In the genomic region with DNA sequence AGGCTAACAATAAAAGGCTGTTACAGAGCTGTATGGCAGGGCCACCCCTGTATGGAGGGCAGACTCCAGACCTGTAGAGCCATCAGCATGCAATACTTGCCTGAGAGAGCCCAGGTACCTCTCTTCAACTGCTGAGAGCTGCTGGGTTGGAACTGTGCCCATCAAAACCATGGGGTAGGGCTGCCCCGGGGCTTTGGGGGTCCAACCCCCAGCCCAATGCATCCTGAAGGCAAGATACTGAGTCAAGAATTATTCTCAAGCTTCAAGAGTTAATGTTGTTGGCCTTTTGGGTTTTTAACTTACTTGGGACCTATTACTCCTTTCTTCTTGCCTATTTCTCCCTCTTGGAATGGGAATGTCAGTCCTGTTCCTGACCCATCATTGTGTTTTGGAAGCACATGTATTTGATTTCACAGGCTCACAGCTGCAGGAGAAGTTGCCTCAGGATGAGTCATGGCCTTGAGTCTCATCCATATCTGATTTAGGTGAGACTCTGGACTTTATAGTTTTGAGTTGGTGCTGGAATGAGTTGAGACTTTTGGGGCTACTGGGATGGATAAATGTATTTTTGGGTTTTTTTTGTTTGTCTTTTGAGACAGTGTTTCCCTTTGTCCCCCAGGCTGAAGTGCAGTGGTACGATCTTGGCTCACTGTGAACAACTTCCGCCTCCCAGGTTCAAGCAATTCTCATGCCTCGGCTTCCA, we compare ENCODE assay signal across 18 cellular contexts. TPM values are rescaled to one million over a fixed set of nuclear protein-coding genes. Genes with fewer than 3 reads are reported as not detected.
DNase-seq lines count a peak whose midpoint lies in the region; ATAC-seq and TF ChIP-seq lines count a peak whose summit lies in the region.
"Had no signal": no experiment of that assay in that cellular context is flagged by ENCODE, and none has a peak within 500 bp of the region (broad histone marks: within the 10 kb centered on the region; RNA-seq: fewer than 3 reads in every experiment).

No MANE protein-coding gene starts in this region.

- H3K9ac ChIP-seq in mammary epithelial cell (ENCODE audit: insufficient read depth, low read length), result no peak overlapping the region

- 89% methylated on average over 4 of the region's 4 CpGs for WGBS in mammary epithelial cell (ENCODE audit: low coverage, missing lambda C conversion rate)

- CTCF ChIA-PET in mammary epithelial cell (lab: Charles Lee; ENCODE audit: low non-redundant PET), result no interaction called here
- CTCF ChIA-PET in activated naive CD4-positive, alpha-beta T cell treated with anti-CD3 and anti-CD28 coated beads, Interleukin-2, amount 10 ng/mL, durations not matched to agents 7 days and 5 days (lab: Charles Lee), result no interaction called here

- no peak overlapping the region for H2AFZ ChIP-seq in mammary epithelial cell (ENCODE audit: low read depth, low read length)

- H3K27me3 ChIP-seq in mammary epithelial cell (ENCODE audit: insufficient read depth, low read length), result no peaks in the 10 kb centered on the region

- H3K4me3 ChIP-seq in mammary epithelial cell (replicated peaks in 1 of 3; ENCODE audit: insufficient read depth in 1 of 3, low read depth in 2 of 3, low read length in 3 of 3), result no peak overlapping the region
- H3K4me3 ChIP-seq: left ventricle myocardium inferior had no signal

- no peak overlapping the region for H3K27ac Mint-ChIP-seq in activated naive CD4-positive, alpha-beta T cell treated with anti-CD3 and anti-CD28 coated beads, Interleukin-2, amount 10 ng/mL, durations not matched to agents 7 days and 5 days
- H3K27ac Mint-ChIP-seq: activated naive CD8-positive, alpha-beta T cell treated with anti-CD3 and anti-CD28 coated beads for 36 hours; naive B cell; progenitor cell of endocrine pancreas; T-helper 17 cell had no signal

- no peaks in the 10 kb centered on the region for H3K9me3 Mint-ChIP-seq in activated naive CD4-positive, alpha-beta T cell treated with anti-CD3 and anti-CD28 coated beads, Interleukin-2, amount 10 ng/mL, durations not matched to agents 7 days and 5 days
- H3K9me3 Mint-ChIP-seq: activated naive CD8-positive, alpha-beta T cell treated with anti-CD3 and anti-CD28 coated beads for 36 hours; naive B cell had no signal

- no peak overlapping the region for H3K4me3 Mint-ChIP-seq in activated naive CD4-positive, alpha-beta T cell treated with anti-CD3 and anti-CD28 coated beads, Interleukin-2, amount 10 ng/mL, durations not matched to agents 7 days and 5 days
- H3K4me3 Mint-ChIP-seq: activated naive CD8-positive, alpha-beta T cell treated with anti-CD3 and anti-CD28 coated beads for 36 hours; naive B cell; T-helper 17 cell had no signal

- peaks cover 5% of the 10 kb centered on the region for H3K4me1 ChIP-seq in mammary epithelial cell (ENCODE audit: insufficient read depth, low read length)

- BruUV-seq in mammary epithelial cell (replicated peaks; lab: Mats Ljungman, UMichigan), result no TSS peak

- no peak overlapping the region for H3K27ac ChIP-seq in mammary epithelial cell (ENCODE audit: insufficient read depth, low read depth, low read length)
- H3K27ac ChIP-seq: left ventricle myocardium inferior had no signal

- H3K9me3 ChIP-seq in mammary epithelial cell (replicated peaks; ENCODE audit: insufficient read depth, low read length), result no peaks in the 10 kb centered on the region
- H3K9me3 ChIP-seq: left ventricle myocardium inferior had no signal

- H3K79me2 ChIP-seq in mammary epithelial cell (ENCODE audit: insufficient read depth, low read length), result peaks cover 10% of the 10 kb centered on the region

- H3K4me1 Mint-ChIP-seq in activated naive CD4-positive, alpha-beta T cell treated with anti-CD3 and anti-CD28 coated beads, Interleukin-2, amount 10 ng/mL, durations not matched to agents 7 days and 5 days, result peaks cover 17% of the 10 kb centered on the region

- in situ Hi-C loops in mammary epithelial cell (cut with MboI; ENCODE audit: low sequenced_read_pairs in 2 of 2), result no loop called here

- ATAC-seq in HG02759 (IDR thresholded peaks at IDR 0.05; ENCODE audit: unreplicated experiment), result no peak
- ATAC-seq: stimulated activated naive CD8-positive, alpha-beta T cell treated with anti-CD3 and anti-CD28 coated beads, Interleukin-15, Interleukin-2, amounts not matched to agents 100 U/mL and 50 U/mL, for 24 hours; T-helper 17 cell had no signal

- no peaks in the 10 kb centered on the region for H4K20me1 ChIP-seq in mammary epithelial cell (ENCODE audit: insufficient read depth, low read length)

- no peak overlapping the region for H3K4me2 ChIP-seq in mammary epithelial cell (ENCODE audit: insufficient read depth, low read depth, low read length)

- no peaks in the 10 kb centered on the region for H3K27me3 Mint-ChIP-seq in activated naive CD4-positive, alpha-beta T cell treated with anti-CD3 and anti-CD28 coated beads, Interleukin-2, amount 10 ng/mL, durations not matched to agents 7 days and 5 days
- H3K27me3 Mint-ChIP-seq: activated naive CD8-positive, alpha-beta T cell treated with anti-CD3 and anti-CD28 coated beads for 36 hours; naive B cell; progenitor cell of endocrine pancreas; T-helper 17 cell had no signal

- no peaks in the 10 kb centered on the region for H3K36me3 ChIP-seq in mammary epithelial cell (ENCODE audit: insufficient read depth, low read length)
- H3K36me3 ChIP-seq: left ventricle myocardium inferior had no signal

- dilution Hi-C loops in mammary epithelial cell (cut with HindIII; ENCODE audit: low sequenced_read_pairs), result no loop called here

- intact Hi-C loops in mammary epithelial cell (cut with micrococcal nuclease), result no loop called here

- H3K36me3 Mint-ChIP-seq in activated naive CD4-positive, alpha-beta T cell treated with anti-CD3 and anti-CD28 coated beads, Interleukin-2, amount 10 ng/mL, durations not matched to agents 7 days and 5 days, result peaks cover 13% of the 10 kb centered on the region
- H3K36me3 Mint-ChIP-seq: naive B cell had no signal

- TF ChIP-seq CTCF in mammary epithelial cell (conservative IDR thresholded peaks at IDR 0.05 in 1 of 2, IDR thresholded peaks at IDR 0.05 in 1 of 2; ENCODE audit: extremely low read depth in 1 of 2, insufficient read depth in 1 of 2, low read depth in 1 of 2, low read length in 2 of 2), result no peak

- DNase-seq in Daoy (ENCODE audit: low read depth), result peak; percentile 29
- peak; percentile 67 for DNase-seq in LHCN-M2 (ENCODE audit: low read depth)
- DNase-seq in mammary epithelial cell, result peak; percentile 54
- peak; percentile 75 for DNase-seq in iris pigment epithelial cell (ENCODE audit: low read depth)
- no peak for DNase-seq in DMS79 (lab: John Stamatoyannopoulos, UW)
- no peak for DNase-seq in activated naive CD4-positive, alpha-beta T cell treated with anti-CD3 and anti-CD28 coated beads, Interleukin-2, amount 10 ng/mL, durations not matched to agents 7 days and 5 days
- DNase-seq: activated CD4-positive, CD25-positive, alpha-beta regulatory T cell treated with anti-CD3 and anti-CD28 coated beads, Interleukin-2, amount 50 U/mL, for 72 hours; activated naive CD8-positive, alpha-beta T cell treated with anti-CD3 and anti-CD28 coated beads for 36 hours; cerebellar nuclear complex; left ventricle myocardium inferior; naive B cell; NCI-H2107; NCI-H774; RPMI8226; stimulated activated naive CD8-positive, alpha-beta T cell treated with anti-CD3 and anti-CD28 coated beads, Interleukin-15, Interleukin-2, amounts not matched to agents 100 U/mL and 50 U/mL, for 24 hours; T-helper 17 cell had no signal

RNA-seq across cellular contexts. Expression of gene CDK7, which starts 21.0 kb away (rescaled TPM):
- 89.8 and 91.9 TPM in 2 replicates for total RNA-seq in Daoy (2014; rRNA removed; shearing (Covaris generic))
- total RNA-seq in LHCN-M2 (2014; rRNA removed) (38.3 and 43.3 TPM in 2 replicates), mammary epithelial cell (10 to 100 TPM; 41.2 to 52.4 TPM)
- polyA plus RNA-seq in LHCN-M2 (2012), result 40.0 TPM
- polyA plus RNA-seq in mammary epithelial cell, result 36.9 TPM
- polyA minus RNA-seq in mammary epithelial cell, result 101 TPM

RNA-seq across cellular contexts. Expression of gene CENPH, which starts 24.3 kb away (rescaled TPM):
- total RNA-seq in Daoy (2014; rRNA removed; shearing (Covaris generic)), result 65.7 and 66.2 TPM in 2 replicates
- total RNA-seq in LHCN-M2 (2014; rRNA removed) (58.3 and 67.9 TPM in 2 replicates), mammary epithelial cell (10 to 100 TPM in 1 of 2 donors, 1 to 10 TPM in 1; 3.3 to 26.3 TPM)
- 15.1 TPM for polyA plus RNA-seq in LHCN-M2 (2012)
- polyA plus RNA-seq in mammary epithelial cell, result 12.6 TPM
- 3.4 TPM for polyA minus RNA-seq in mammary epithelial cell

RNA-seq across cellular contexts. Expression of gene CCNB1, which starts 46.7 kb away (rescaled TPM):
- 801 and 1,008 TPM in 2 replicates for total RNA-seq in Daoy (2014; rRNA removed; shearing (Covaris generic))
- total RNA-seq in LHCN-M2 (2014; rRNA removed) (376 and 400 TPM in 2 replicates), mammary epithelial cell (100 to 1,000 TPM in 1 of 2 donors, 10 to 100 TPM in 1; 22.5 to 151 TPM)
- polyA plus RNA-seq in LHCN-M2 (2012), result 206 TPM
- polyA plus RNA-seq in mammary epithelial cell, result 158 TPM
- polyA minus RNA-seq in mammary epithelial cell, result 134 TPM

Comparison
In these comparisons a context has a peak if more than half of its experiments do, and no peak if none do; other contexts are left out.
1. DNase-seq: peak in Daoy (single experiment), LHCN-M2 (single experiment), mammary epithelial cell (single experiment) and iris pigment epithelial cell (single experiment); none in DMS79 (single experiment) and activated naive CD4-positive, alpha-beta T cell treated with anti-CD3 and anti-CD28 coated beads, Interleukin-2, amount 10 ng/mL, durations not matched to agents 7 days and 5 days (single experiment).